In genomic region chr4:88275516-88275915, GRCh38 we compare ENCODE assay signal across 8 cellular contexts. TPM values are rescaled to one million over a fixed set of nuclear protein-coding genes. Genes with fewer than 3 reads are reported as not detected.
A peak's percentile ranks its signal among the peaks of the same experiment; 100 is the strongest.
DNase-seq lines count a peak whose midpoint lies in the region; ATAC-seq and TF ChIP-seq lines count a peak whose summit lies in the region.

No MANE protein-coding gene starts in this region.

- no peaks in the 10 kb centered on the region for H4K20me1 ChIP-seq in fibroblast of lung (ENCODE audit: control insufficient read depth, extremely low read depth, insufficient read depth, low read length)

- H3K9ac ChIP-seq in fibroblast of lung (ENCODE audit: insufficient read depth, low read length): no peak overlapping the region

- DNase-seq in GM12864 (ENCODE audit: low read depth) (peak; percentile 25), fibroblast of lung (ENCODE audit: low read depth in 2 of 2) (peak; percentile 4 to 47), ureter (ENCODE audit: low spot score) (no peak), NCI-H1930 (lab: John Stamatoyannopoulos, UW) (no peak)
- DNase-seq in natural killer cell treated with Interleukin-12 subunit alpha and Interleukin-12 subunit beta and Interleukin-15 and Interleukin-18, amount 100 ng/mL, for 72 hours (ENCODE audit: low spot score): no peak
- no peak for DNase-seq in effector memory CD8-positive, alpha-beta T cell

- H3K4me2 ChIP-seq in fibroblast of lung (ENCODE audit: extremely low read depth, insufficient read depth, low read length): no peak overlapping the region

- H3K27ac Mint-ChIP-seq in IgD-negative memory B cell: peak overlapping the region; percentile 55 to 88 (median 69)
- no peak overlapping the region for H3K27ac Mint-ChIP-seq in natural killer cell treated with Interleukin-12 subunit alpha and Interleukin-12 subunit beta and Interleukin-15 and Interleukin-18, amount 100 ng/mL, for 72 hours
- no peak overlapping the region for H3K27ac Mint-ChIP-seq in effector memory CD8-positive, alpha-beta T cell

- H3K36me3 Mint-ChIP-seq in IgD-negative memory B cell: peaks cover 11% of the 10 kb centered on the region
- H3K36me3 Mint-ChIP-seq in natural killer cell treated with Interleukin-12 subunit alpha and Interleukin-12 subunit beta and Interleukin-15 and Interleukin-18, amount 100 ng/mL, for 72 hours: peaks cover 17% of the 10 kb centered on the region
- H3K36me3 Mint-ChIP-seq in effector memory CD8-positive, alpha-beta T cell (ENCODE audit: insufficient read depth): peaks cover 28% of the 10 kb centered on the region

- no peaks in the 10 kb centered on the region for H3K79me2 ChIP-seq in fibroblast of lung (ENCODE audit: control insufficient read depth, insufficient read depth, low read length)

- no peak overlapping the region for H2AFZ ChIP-seq in fibroblast of lung (ENCODE audit: low read length)

- H3K27me3 ChIP-seq in fibroblast of lung (ENCODE audit: control insufficient read depth, insufficient read depth, low read length): no peaks in the 10 kb centered on the region

- H3K27ac ChIP-seq in fibroblast of lung (ENCODE audit: insufficient read depth, low read length): no peak overlapping the region

- no peaks in the 10 kb centered on the region for H3K36me3 ChIP-seq in fibroblast of lung (ENCODE audit: control insufficient read depth, insufficient read depth, low read length)

- H3K4me3 Mint-ChIP-seq in IgD-negative memory B cell: peak overlapping the region; percentile 55 to 88 (median 78)
- no peak overlapping the region for H3K4me3 Mint-ChIP-seq in natural killer cell treated with Interleukin-12 subunit alpha and Interleukin-12 subunit beta and Interleukin-15 and Interleukin-18, amount 100 ng/mL, for 72 hours
- no peak overlapping the region for H3K4me3 Mint-ChIP-seq in effector memory CD8-positive, alpha-beta T cell

- H3K9me3 ChIP-seq in fibroblast of lung (ENCODE audit: control insufficient read depth, insufficient read depth, low read depth, low read length): no peaks in the 10 kb centered on the region

- H3K27me3 Mint-ChIP-seq in IgD-negative memory B cell: no peaks in the 10 kb centered on the region
- no peaks in the 10 kb centered on the region for H3K27me3 Mint-ChIP-seq in natural killer cell treated with Interleukin-12 subunit alpha and Interleukin-12 subunit beta and Interleukin-15 and Interleukin-18, amount 100 ng/mL, for 72 hours
- H3K27me3 Mint-ChIP-seq in effector memory CD8-positive, alpha-beta T cell: no peaks in the 10 kb centered on the region

- TF ChIP-seq CTCF in GM12864 (IDR thresholded peaks at IDR 0.05; ENCODE audit: low read depth, low read length, missing control alignments) (no peak), fibroblast of lung (conservative IDR thresholded peaks at IDR 0.05 in 1 of 2, IDR thresholded peaks at IDR 0.05 in 1 of 2; ENCODE audit: low read depth in 1 of 2, low read length in 2 of 2) (no peak)

- ATAC-seq in GM21526 (IDR thresholded peaks at IDR 0.05; ENCODE audit: low FRiP score, unreplicated experiment): peak; percentile 45
- no peak for ATAC-seq in natural killer cell treated with Interleukin-12 subunit alpha and Interleukin-12 subunit beta and Interleukin-15 and Interleukin-18, amount 100 ng/mL, for 72 hours
- no peak for ATAC-seq in effector memory CD8-positive, alpha-beta T cell (replicated peaks)

- H3K4me1 ChIP-seq in fibroblast of lung (ENCODE audit: control insufficient read depth, extremely low read depth, insufficient read depth, low read length): no peaks in the 10 kb centered on the region

- H3K4me1 Mint-ChIP-seq in IgD-negative memory B cell: peaks cover 48 to 60% (median 58%) of the 10 kb centered on the region in 3 donors
- H3K4me1 Mint-ChIP-seq in natural killer cell treated with Interleukin-12 subunit alpha and Interleukin-12 subunit beta and Interleukin-15 and Interleukin-18, amount 100 ng/mL, for 72 hours (ENCODE audit: low read depth in 2 of 2): peaks cover 24 to 30% of the 10 kb centered on the region in 2 donors
- peaks cover 22 to 46% of the 10 kb centered on the region in 2 donors for H3K4me1 Mint-ChIP-seq in effector memory CD8-positive, alpha-beta T cell (ENCODE audit: low read depth in 2 of 2)

- H3K9me3 Mint-ChIP-seq in IgD-negative memory B cell: no peaks in the 10 kb centered on the region
- no peaks in the 10 kb centered on the region for H3K9me3 Mint-ChIP-seq in natural killer cell treated with Interleukin-12 subunit alpha and Interleukin-12 subunit beta and Interleukin-15 and Interleukin-18, amount 100 ng/mL, for 72 hours
- H3K9me3 Mint-ChIP-seq in effector memory CD8-positive, alpha-beta T cell: no peaks in the 10 kb centered on the region

- H3K4me3 ChIP-seq in GM12864 (ENCODE audit: low read depth, low read length) (no peak overlapping the region; the same call in 1 of the 2 replicates), fibroblast of lung (replicated peaks in 1 of 4; ENCODE audit: control extremely low read depth in 1 of 4, insufficient read depth in 1 of 4, low read depth in 3 of 4, low read length in 4 of 4) (no peak overlapping the region)

RNA-seq across cellular contexts. Expression of gene PPM1K, which starts 8.8 kb away (rescaled TPM):
- polyA plus RNA-seq in IgD-negative memory B cell (142 TPM), fibroblast of lung (8.1 and 14.4 TPM in 2 replicates)
- total RNA-seq in fibroblast of lung (10.0 and 18.0 TPM in 2 replicates), ureter (14.2 TPM)
- polyA plus RNA-seq in fibroblast of lung (2012): 4.1 and 6.5 TPM in 2 replicates
- polyA minus RNA-seq in fibroblast of lung (ENCODE audit: low replicate concordance): 10.7 and 35.0 TPM in 2 replicates
- total RNA-seq in natural killer cell treated with Interleukin-12 subunit alpha and Interleukin-12 subunit beta and Interleukin-15 and Interleukin-18, amount 100 ng/mL, for 72 hours: 10 to 100 TPM; 67.1 to 83.9 TPM

Comparison
In these comparisons a context has a peak if more than half of its experiments do, and no peak if none do; other contexts are left out.
1. DNase-seq: peak in GM12864 (single experiment) and fibroblast of lung (2 of 2); none in natural killer cell treated with Interleukin-12 subunit alpha and Interleukin-12 subunit beta and Interleukin-15 and Interleukin-18, amount 100 ng/mL, for 72 hours (single experiment), ureter (single experiment), effector memory CD8-positive, alpha-beta T cell (0 of 3) and NCI-H1930 (0 of 2).
2. H3K27ac Mint-ChIP-seq: peak in IgD-negative memory B cell (3 of 3); none in natural killer cell treated with Interleukin-12 subunit alpha and Interleukin-12 subunit beta and Interleukin-15 and Interleukin-18, amount 100 ng/mL, for 72 hours (0 of 2) and effector memory CD8-positive, alpha-beta T cell (0 of 2).
3. H3K4me3 Mint-ChIP-seq: peak in IgD-negative memory B cell (4 of 4); none in natural killer cell treated with Interleukin-12 subunit alpha and Interleukin-12 subunit beta and Interleukin-15 and Interleukin-18, amount 100 ng/mL, for 72 hours (single experiment) and effector memory CD8-positive, alpha-beta T cell (0 of 2).